ENCODE assay signal across 16 cellular contexts in the genomic region with DNA sequence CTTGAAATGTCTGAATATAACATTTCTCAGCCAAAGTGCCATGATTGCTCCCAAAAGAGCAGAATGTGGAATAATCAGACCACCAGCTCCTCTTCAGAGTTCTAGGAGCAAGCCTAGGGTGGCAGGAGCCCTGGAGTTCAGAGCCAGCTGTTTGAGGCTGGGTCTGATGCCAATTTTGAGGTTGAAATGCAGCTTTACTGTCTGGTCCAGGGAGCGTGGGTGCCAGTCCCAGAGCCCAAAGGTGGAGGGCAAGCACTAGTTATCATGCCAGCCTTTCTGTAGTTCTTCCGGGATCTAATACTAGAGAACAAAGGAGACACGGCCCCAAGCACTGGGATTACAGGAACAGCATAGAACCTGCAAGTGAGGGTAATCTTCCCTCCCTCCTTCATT.
A peak's percentile ranks its signal among the peaks of the same experiment; 100 is the strongest.
DNase-seq lines count a peak whose midpoint lies in the region; ATAC-seq and TF ChIP-seq lines count a peak whose summit lies in the region.
"Had no signal": no experiment of that assay in that cellular context is flagged by ENCODE, and none has a peak within 500 bp of the region (broad histone marks: within the 10 kb centered on the region; RNA-seq: fewer than 3 reads in every experiment).

No MANE protein-coding gene starts in this region.

- CTCF ChIA-PET in Calu3 (lab: Charles Lee): interaction anchor here (0.7 kb wide), 1 partner anchor 200 kb away, joined by 3 read pairs; no protein-coding TSS in a partner anchor

- no peak overlapping the region for H3K4me3 ChIP-seq in skeletal muscle satellite cell (ENCODE audit: low read length)
- H3K4me3 ChIP-seq: SJCRH30 had no signal

- H3K27me3 Mint-ChIP-seq in Calu3 (ENCODE audit: unreplicated experiment): no peaks in the 10 kb centered on the region

- no peak for TF ChIP-seq CTCF in Calu3 (IDR thresholded peaks at IDR 0.05; ENCODE audit: unreplicated experiment)

- no peak overlapping the region for H3K27ac Mint-ChIP-seq in Calu3 (ENCODE audit: unreplicated experiment)
- H3K27ac Mint-ChIP-seq: CD14-positive monocyte, H9 had no signal

- H3K4me1 Mint-ChIP-seq in Calu3 (ENCODE audit: low read depth, unreplicated experiment): no peaks in the 10 kb centered on the region
- H3K4me1 Mint-ChIP-seq: CD14-positive monocyte, H9 had no signal

- H3K36me3 ChIP-seq in skeletal muscle satellite cell (ENCODE audit: insufficient read depth, low read length): peaks cover 3% of the 10 kb centered on the region
- H3K36me3 ChIP-seq: SJCRH30 had no signal

- H3K36me3 Mint-ChIP-seq in Calu3 (ENCODE audit: insufficient read depth, unreplicated experiment): no peaks in the 10 kb centered on the region
- H3K36me3 Mint-ChIP-seq: CD14-positive monocyte had no signal

- H3K9ac ChIP-seq in skeletal muscle satellite cell (ENCODE audit: low read depth, low read length): peak overlapping the region; percentile 37

- H3K4me3 Mint-ChIP-seq in Calu3 (ENCODE audit: low read depth, unreplicated experiment): no peak overlapping the region
- H3K4me3 Mint-ChIP-seq: CD14-positive monocyte, H9 had no signal

- H3K9me3 ChIP-seq in skeletal muscle satellite cell (replicated peaks; ENCODE audit: low read length): no peaks in the 10 kb centered on the region
- H3K9me3 ChIP-seq: SJCRH30 had no signal

- H3K4me1 ChIP-seq in skeletal muscle satellite cell (ENCODE audit: control insufficient read depth, insufficient read depth, low read length): peaks cover 20% of the 10 kb centered on the region
- H3K4me1 ChIP-seq: SJCRH30 had no signal

- no peaks in the 10 kb centered on the region for H3K27me3 ChIP-seq in skeletal muscle satellite cell (ENCODE audit: control insufficient read depth, insufficient read depth, low read length)
- H3K27me3 ChIP-seq: SJCRH30 had no signal

- intact Hi-C loops in Calu3 (cut with micrococcal nuclease; ENCODE audit: unreplicated experiment): no loop called here

- peak; percentile 71 for ATAC-seq in esophagus mucosa
- ATAC-seq in HG03432 (IDR thresholded peaks at IDR 0.05; ENCODE audit: unreplicated experiment): no peak

- H3K4me2 ChIP-seq in skeletal muscle satellite cell (ENCODE audit: low read length): peak overlapping the region; percentile 16

- DNase-seq in NCI-H1105 (lab: John Stamatoyannopoulos, UW) (peak; percentile 62), NCI-H2171 treated with DMSO at 0.1 percent for 48 hours (lab: John Stamatoyannopoulos, UW) (peak; percentile 86), kidney tubule cell (ENCODE audit: low spot score) (no peak), Calu3 (no peak)
- DNase-seq: ACHN, AML-193, DMS53, H9, NCI-H146, RPMI8226, SJCRH30, SW 1271 had no signal

- H3K9me3 Mint-ChIP-seq in Calu3 (ENCODE audit: low read depth, unreplicated experiment): no peaks in the 10 kb centered on the region

- BruUV-seq in Calu3 (replicated peaks; lab: Mats Ljungman, UMichigan): no TSS peak

Comparison
In these comparisons a context has a peak if more than half of its experiments do, and no peak if none do; other contexts are left out.
1. DNase-seq: peak in NCI-H1105 (single experiment) and NCI-H2171 treated with DMSO at 0.1 percent for 48 hours (single experiment); none in kidney tubule cell (single experiment) and Calu3 (single experiment).